Comparison of ENCODE assay signal across 1 cellular context in the genomic region with DNA sequence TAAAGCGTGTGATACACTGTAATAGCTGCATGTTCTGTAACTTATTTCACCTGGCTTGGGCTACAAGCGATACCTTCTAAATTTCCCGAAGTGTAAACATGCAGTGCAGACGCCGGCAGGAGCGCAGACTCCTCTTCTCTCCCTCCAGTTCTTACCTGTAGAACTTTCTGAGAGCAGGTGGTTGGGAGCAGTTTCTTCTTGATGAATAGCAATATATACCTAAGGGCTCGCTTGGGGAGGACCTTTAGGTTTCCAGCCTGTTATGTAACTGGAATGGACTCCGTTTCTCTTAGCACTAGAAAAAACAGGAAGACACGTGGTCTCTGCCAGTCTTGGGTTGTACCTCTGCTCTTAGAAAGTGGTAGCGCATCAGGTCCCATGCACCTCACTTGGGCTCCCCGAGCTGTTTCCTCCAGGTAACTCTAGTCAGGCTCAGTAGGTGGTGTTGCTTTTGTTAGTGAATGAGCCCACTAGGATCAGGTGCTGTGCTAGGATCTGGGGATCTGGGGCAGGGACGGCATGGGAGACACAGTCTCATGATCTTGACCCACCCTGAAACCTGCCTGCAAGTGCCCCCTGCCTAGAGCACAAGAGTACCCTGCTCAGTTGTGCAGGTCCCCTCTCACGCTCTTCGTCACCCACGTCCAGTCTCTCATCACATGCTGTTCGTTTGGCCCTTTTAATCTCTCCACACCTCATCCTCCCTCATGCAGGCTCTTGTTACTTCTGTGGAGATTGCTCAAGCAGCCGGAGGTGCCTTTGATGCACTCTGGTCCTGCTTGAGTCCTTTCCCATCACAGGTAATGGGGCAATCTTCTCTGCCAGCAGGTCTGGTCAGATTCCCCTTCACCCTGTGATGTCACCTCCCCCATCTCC.
TF ChIP-seq lines count a peak whose summit lies in the region.

No MANE protein-coding gene starts in this region.

TF ChIP-seq in liver, 16 proteins besides CTCF, POLR2A, EP300 and RAD21 (continued from another document):
- TF ChIP-seq, protein P1, sequence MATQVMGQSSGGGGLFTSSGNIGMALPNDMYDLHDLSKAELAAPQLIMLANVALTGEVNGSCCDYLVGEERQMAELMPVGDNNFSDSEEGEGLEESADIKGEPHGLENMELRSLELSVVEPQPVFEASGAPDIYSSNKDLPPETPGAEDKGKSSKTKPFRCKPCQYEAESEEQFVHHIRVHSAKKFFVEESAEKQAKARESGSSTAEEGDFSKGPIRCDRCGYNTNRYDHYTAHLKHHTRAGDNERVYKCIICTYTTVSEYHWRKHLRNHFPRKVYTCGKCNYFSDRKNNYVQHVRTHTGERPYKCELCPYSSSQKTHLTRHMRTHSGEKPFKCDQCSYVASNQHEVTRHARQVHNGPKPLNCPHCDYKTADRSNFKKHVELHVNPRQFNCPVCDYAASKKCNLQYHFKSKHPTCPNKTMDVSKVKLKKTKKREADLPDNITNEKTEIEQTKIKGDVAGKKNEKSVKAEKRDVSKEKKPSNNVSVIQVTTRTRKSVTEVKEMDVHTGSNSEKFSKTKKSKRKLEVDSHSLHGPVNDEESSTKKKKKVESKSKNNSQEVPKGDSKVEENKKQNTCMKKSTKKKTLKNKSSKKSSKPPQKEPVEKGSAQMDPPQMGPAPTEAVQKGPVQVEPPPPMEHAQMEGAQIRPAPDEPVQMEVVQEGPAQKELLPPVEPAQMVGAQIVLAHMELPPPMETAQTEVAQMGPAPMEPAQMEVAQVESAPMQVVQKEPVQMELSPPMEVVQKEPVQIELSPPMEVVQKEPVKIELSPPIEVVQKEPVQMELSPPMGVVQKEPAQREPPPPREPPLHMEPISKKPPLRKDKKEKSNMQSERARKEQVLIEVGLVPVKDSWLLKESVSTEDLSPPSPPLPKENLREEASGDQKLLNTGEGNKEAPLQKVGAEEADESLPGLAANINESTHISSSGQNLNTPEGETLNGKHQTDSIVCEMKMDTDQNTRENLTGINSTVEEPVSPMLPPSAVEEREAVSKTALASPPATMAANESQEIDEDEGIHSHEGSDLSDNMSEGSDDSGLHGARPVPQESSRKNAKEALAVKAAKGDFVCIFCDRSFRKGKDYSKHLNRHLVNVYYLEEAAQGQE (IDR thresholded peaks at IDR 0.05) = no peak
- TF ChIP-seq TAF1 (conservative IDR thresholded peaks at IDR 0.05) = no peak
- TF ChIP-seq JUND (IDR thresholded peaks at IDR 0.05) = no peak
- TF ChIP-seq, protein P2, sequence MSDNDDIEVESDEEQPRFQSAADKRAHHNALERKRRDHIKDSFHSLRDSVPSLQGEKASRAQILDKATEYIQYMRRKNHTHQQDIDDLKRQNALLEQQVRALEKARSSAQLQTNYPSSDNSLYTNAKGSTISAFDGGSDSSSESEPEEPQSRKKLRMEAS (IDR thresholded peaks at IDR 0.05) = no peak
- TF ChIP-seq RXRA (IDR thresholded peaks at IDR 0.05) = no peak
